ENCODE assay signal across 13 cellular contexts in the genomic region with DNA sequence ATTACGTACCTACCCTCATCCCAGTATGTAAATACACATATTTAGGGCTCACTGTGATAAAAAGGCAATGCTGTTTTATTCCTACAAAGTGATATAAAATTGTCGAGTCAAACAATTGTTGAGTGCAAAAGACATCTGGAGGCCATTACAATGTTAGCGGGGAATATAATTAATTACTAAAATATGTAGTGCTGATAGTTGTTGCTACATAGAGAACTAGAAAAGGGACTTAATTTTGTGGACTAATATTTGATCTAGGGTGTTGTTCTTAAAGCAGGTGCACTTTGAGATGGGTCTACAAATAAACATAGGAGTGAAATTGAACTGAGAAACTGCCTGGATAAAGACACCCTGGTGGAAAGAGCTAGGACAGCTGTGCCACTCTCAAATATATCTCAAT.
DNase-seq lines count a peak whose midpoint lies in the region; ATAC-seq and TF ChIP-seq lines count a peak whose summit lies in the region.
"Had no signal": no experiment of that assay in that cellular context is flagged by ENCODE, and none has a peak within 500 bp of the region (broad histone marks: within the 10 kb centered on the region; RNA-seq: fewer than 3 reads in every experiment).

No MANE protein-coding gene starts in this region.

- DNase-seq in DMS153 (lab: John Stamatoyannopoulos, UW) (peak; percentile 64), NCI-H1417 (lab: John Stamatoyannopoulos, UW) (peak in 2 of 3 experiments; percentile 82 to 95), NCI-H510A (lab: John Stamatoyannopoulos, UW) (peak; percentile 32), SHP77 treated with DMSO at 0.1 percent for 48 hours (lab: John Stamatoyannopoulos, UW) (peak; percentile 71), osteocyte (ENCODE audit: extremely low spot score, unreplicated experiment) (no peak)
- DNase-seq in effector CD8-positive, alpha-beta T cell (lab: John Stamatoyannopoulos, UW): no peak
- DNase-seq: GOT3, NCI-H2107, NCI-H524, T-helper 17 cell had no signal

- H3K27ac Mint-ChIP-seq in osteocyte (ENCODE audit: unreplicated experiment): no peak overlapping the region
- H3K27ac Mint-ChIP-seq: T-helper 17 cell had no signal

- H3K4me1 Mint-ChIP-seq in osteocyte (ENCODE audit: unreplicated experiment): peaks cover 34% of the 10 kb centered on the region
- H3K4me1 Mint-ChIP-seq: T-helper 17 cell had no signal

- no peak overlapping the region for H3K4me3 Mint-ChIP-seq in osteocyte (ENCODE audit: unreplicated experiment)
- H3K4me3 Mint-ChIP-seq: T-helper 17 cell had no signal

- no peaks in the 10 kb centered on the region for H3K27me3 Mint-ChIP-seq in osteocyte (ENCODE audit: unreplicated experiment)
- H3K27me3 Mint-ChIP-seq: T-helper 17 cell had no signal

- no peak for TF ChIP-seq CTCF in osteocyte (IDR thresholded peaks at IDR 0.05)

- ATAC-seq in HG03521 (IDR thresholded peaks at IDR 0.05; ENCODE audit: unreplicated experiment): no peak
- ATAC-seq: A549, K562, T-helper 17 cell had no signal

- peaks cover 2% of the 10 kb centered on the region for H3K36me3 Mint-ChIP-seq in osteocyte (ENCODE audit: unreplicated experiment)

- H3K9me3 Mint-ChIP-seq in osteocyte (ENCODE audit: unreplicated experiment): no peaks in the 10 kb centered on the region

Comparison
In these comparisons a context has a peak if more than half of its experiments do, and no peak if none do; other contexts are left out.
1. DNase-seq: peak in DMS153 (single experiment), NCI-H1417 (2 of 3), NCI-H510A (single experiment) and SHP77 treated with DMSO at 0.1 percent for 48 hours (single experiment); none in effector CD8-positive, alpha-beta T cell (single experiment) and osteocyte (single experiment).